ENCODE assay signal across 8 cellular contexts in the genomic region with DNA sequence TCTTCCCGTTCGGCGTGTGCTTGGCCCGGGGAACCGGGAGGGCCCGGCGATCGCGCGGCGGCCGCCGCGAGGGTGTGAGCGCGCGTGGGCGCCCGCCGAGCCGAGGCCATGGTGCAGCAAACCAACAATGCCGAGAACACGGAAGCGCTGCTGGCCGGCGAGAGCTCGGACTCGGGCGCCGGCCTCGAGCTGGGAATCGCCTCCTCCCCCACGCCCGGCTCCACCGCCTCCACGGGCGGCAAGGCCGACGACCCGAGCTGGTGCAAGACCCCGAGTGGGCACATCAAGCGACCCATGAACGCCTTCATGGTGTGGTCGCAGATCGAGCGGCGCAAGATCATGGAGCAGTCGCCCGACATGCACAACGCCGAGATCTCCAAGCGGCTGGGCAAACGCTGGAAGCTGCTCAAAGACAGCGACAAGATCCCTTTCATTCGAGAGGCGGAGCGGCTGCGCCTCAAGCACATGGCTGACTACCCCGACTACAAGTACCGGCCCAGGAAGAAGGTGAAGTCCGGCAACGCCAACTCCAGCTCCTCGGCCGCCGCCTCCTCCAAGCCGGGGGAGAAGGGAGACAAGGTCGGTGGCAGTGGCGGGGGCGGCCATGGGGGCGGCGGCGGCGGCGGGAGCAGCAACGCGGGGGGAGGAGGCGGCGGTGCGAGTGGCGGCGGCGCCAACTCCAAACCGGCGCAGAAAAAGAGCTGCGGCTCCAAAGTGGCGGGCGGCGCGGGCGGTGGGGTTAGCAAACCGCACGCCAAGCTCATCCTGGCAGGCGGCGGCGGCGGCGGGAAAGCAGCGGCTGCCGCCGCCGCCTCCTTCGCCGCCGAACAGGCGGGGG. TPM values are rescaled to one million over a fixed set of nuclear protein-coding genes. Genes with fewer than 3 reads are reported as not detected.
DNase-seq lines count a peak whose midpoint lies in the region; ATAC-seq and TF ChIP-seq lines count a peak whose summit lies in the region.

No MANE protein-coding gene starts in this region.

- H3K4me2 ChIP-seq in OCI-LY3 (ENCODE audit: low read length), result peak overlapping the region; percentile 89

- no peak for TF ChIP-seq CTCF in OCI-LY3 (IDR thresholded peaks at IDR 0.05; ENCODE audit: low read depth, low read length)
- no peak for TF ChIP-seq CTCF in omental fat pad (IDR thresholded peaks at IDR 0.05)

- intact Hi-C loops in Right ventricle myocardium superior (cut with DNase I), result loop anchor here (10.0 kb wide), 3 partner anchors 340 to 1850 kb away; no protein-coding TSS in a partner anchor

- H3K4me1 ChIP-seq in OCI-LY3 (ENCODE audit: low read length), result peaks cover 27% of the 10 kb centered on the region

- peak; percentile 74 for DNase-seq in activated effector memory CD4-positive, alpha-beta T cell treated with anti-CD3 and anti-CD28 coated beads, Interleukin-2, amount 50 U/mL, for 16 hours
- DNase-seq in activated effector memory CD4-positive, alpha-beta T cell treated with Interleukin-2 at 50 U/mL for 16 hours, result no peak
- peak; percentile 79 for DNase-seq in Right ventricle myocardium superior
- DNase-seq in omental fat pad (ENCODE audit: low spot score), result peak; percentile 28
- DNase-seq in KG1 (lab: John Stamatoyannopoulos, UW), result no peak

- H3K4me3 Mint-ChIP-seq in activated naive CD8-positive, alpha-beta T cell, result peak overlapping the region; percentile 89

- H3K27ac ChIP-seq in OCI-LY3 (ENCODE audit: low read length), result peak overlapping the region; percentile 88

- peaks cover 39% of the 10 kb centered on the region for H3K36me3 ChIP-seq in OCI-LY3 (replicated peaks; ENCODE audit: low read depth, low read length)

- no peaks in the 10 kb centered on the region for H3K9me3 ChIP-seq in OCI-LY3 (ENCODE audit: insufficient read depth, low read length)

- no peaks in the 10 kb centered on the region for H3K36me3 Mint-ChIP-seq in activated naive CD8-positive, alpha-beta T cell

- peaks cover 61% of the 10 kb centered on the region for H3K79me2 ChIP-seq in OCI-LY3 (ENCODE audit: low read length)

- H3K27me3 Mint-ChIP-seq in activated naive CD8-positive, alpha-beta T cell, result peaks cover 14% of the 10 kb centered on the region

- H3K27me3 ChIP-seq in OCI-LY3 (ENCODE audit: low read depth, low read length), result no peaks in the 10 kb centered on the region

- H2AFZ ChIP-seq in OCI-LY3 (ENCODE audit: low read depth, low read length), result no peak overlapping the region

- H4K20me1 ChIP-seq in OCI-LY3 (ENCODE audit: insufficient read depth, low read length), result peaks cover 27% of the 10 kb centered on the region

- H3K4me3 ChIP-seq in OCI-LY3 (ENCODE audit: low read length), result peak overlapping the region; percentile 96

- H3K9me3 Mint-ChIP-seq in activated naive CD8-positive, alpha-beta T cell (ENCODE audit: low read depth), result no peaks in the 10 kb centered on the region

- peaks cover 29% of the 10 kb centered on the region for H3K4me1 Mint-ChIP-seq in activated naive CD8-positive, alpha-beta T cell (ENCODE audit: low read depth)

- H3K9ac ChIP-seq in OCI-LY3 (ENCODE audit: low read length), result peak overlapping the region; percentile 96

- peak overlapping the region; percentile 61 for H3K27ac Mint-ChIP-seq in activated naive CD8-positive, alpha-beta T cell

- ATAC-seq in HG02870 (IDR thresholded peaks at IDR 0.05; ENCODE audit: unreplicated experiment), result peak; percentile 13
- ATAC-seq in Right ventricle myocardium superior (ENCODE audit: poor library complexity), result peak; percentile 60
- peak; percentile 45 for ATAC-seq in omental fat pad (ENCODE audit: low FRiP score)

RNA-seq across cellular contexts. Expression of a gene that starts 1.1 kb away (rescaled TPM):
- total RNA-seq in Right ventricle myocardium superior (6.2 TPM), omental fat pad (10 to 100 TPM in 2 of 4 donors, 1 to 10 TPM in 2; 6.8 to 12.1 (median 9.4) TPM)

Comparison
In these comparisons a context has a peak if more than half of its experiments do, and no peak if none do; other contexts are left out.
1. DNase-seq: peak in activated effector memory CD4-positive, alpha-beta T cell treated with anti-CD3 and anti-CD28 coated beads, Interleukin-2, amount 50 U/mL, for 16 hours (single experiment), Right ventricle myocardium superior (single experiment) and omental fat pad (single experiment); none in activated effector memory CD4-positive, alpha-beta T cell treated with Interleukin-2 at 50 U/mL for 16 hours (single experiment) and KG1 (single experiment).
2. Peak in every context shown above with its lines, with median percentiles within 50 percentile points of each other: ATAC-seq.